In the genomic region with DNA sequence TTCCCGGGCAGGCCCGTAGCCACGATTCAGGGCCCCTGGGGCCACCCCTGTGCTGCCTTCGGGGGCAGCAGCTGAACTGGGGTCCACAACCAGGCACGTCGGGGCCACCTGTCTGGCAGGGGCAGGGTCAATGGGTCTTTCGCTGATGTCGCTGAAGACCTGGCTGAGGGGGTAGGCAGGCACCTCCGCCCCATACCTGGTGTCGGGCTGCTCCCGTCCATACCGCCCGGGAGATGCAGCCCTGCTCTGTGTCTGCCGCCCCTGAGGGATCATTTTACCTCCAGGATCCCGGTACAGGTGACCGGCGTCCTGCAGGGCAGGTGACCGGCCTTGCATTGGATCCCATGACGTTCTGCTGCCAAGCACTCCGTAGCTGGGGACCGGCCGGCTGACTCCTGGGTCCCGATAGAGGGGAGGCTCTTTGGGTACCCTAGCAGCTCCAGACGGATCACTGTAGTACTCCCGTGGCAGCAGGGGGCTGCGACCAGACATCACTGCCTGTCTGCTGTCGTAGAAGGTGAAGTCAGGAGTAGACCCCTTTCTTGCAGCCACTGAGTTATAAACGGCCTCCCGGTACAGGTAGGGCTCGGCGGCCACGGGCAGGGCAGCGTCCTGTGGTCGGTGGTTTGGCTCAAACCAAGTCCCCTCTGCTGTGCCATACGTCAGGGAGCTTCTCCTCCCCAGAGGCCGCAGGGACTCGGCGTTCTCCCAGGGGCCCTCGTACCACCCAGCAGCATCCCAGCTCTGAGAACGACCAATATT, we compare ENCODE assay signal across 19 cellular contexts.
DNase-seq lines count a peak whose midpoint lies in the region; TF ChIP-seq lines count a peak whose summit lies in the region.
"Had no signal": no experiment of that assay in that cellular context is flagged by ENCODE, and none has a peak within 500 bp of the region (broad histone marks: within the 10 kb centered on the region; RNA-seq: fewer than 3 reads in every experiment).

No MANE protein-coding gene starts in this region.

- H3K36me3 ChIP-seq in mesenchymal stem cell (ENCODE audit: control insufficient read depth in 1 of 2, insufficient read depth in 2 of 2, low read depth in 1 of 2, low read length in 2 of 2) (peaks cover 15 to 49% of the 10 kb centered on the region in 2 experiments), testis (ENCODE audit: low read depth, missing control alignments) (no peaks in the 10 kb centered on the region)

- no peak for TF ChIP-seq POLR2A in testis (IDR thresholded peaks at IDR 0.05)

- intact Hi-C loops in testis (cut with DNase I; ENCODE audit: low total_unique reads) = no loop called here

- peaks cover 0 to 3% (median 0%) of the 10 kb centered on the region in 5 experiments for H3K9me3 Mint-ChIP-seq in brain
- H3K9me3 Mint-ChIP-seq: CD4-positive, alpha-beta T cell had no signal

- H3K27ac Mint-ChIP-seq in brain = peak overlapping the region in 4 of 5 experiments; percentile 73 to 97 (median 90)
- H3K27ac Mint-ChIP-seq: CD4-positive, alpha-beta T cell had no signal

- peaks cover 62% of the 10 kb centered on the region for H3K79me1 ChIP-seq in mesenchymal stem cell (replicated peaks; ENCODE audit: low read length, poor library complexity, severe bottlenecking)

- no peak overlapping the region for H2BK5ac ChIP-seq in mesenchymal stem cell (ENCODE audit: low read depth, low read length, poor library complexity, severe bottlenecking)

- peak overlapping the region; percentile 7 for H4K91ac ChIP-seq in mesenchymal stem cell (ENCODE audit: low read length)

- H2AFZ ChIP-seq in mesenchymal stem cell (ENCODE audit: low read depth, low read length) = no peak overlapping the region

- H3K4me3 ChIP-seq in mesenchymal stem cell (ENCODE audit: insufficient read depth in 1 of 2, low read depth in 1 of 2, low read length in 2 of 2) (no peak overlapping the region), testis (no peak overlapping the region)

- no peaks in the 10 kb centered on the region for H3K27me3 ChIP-seq in mesenchymal stem cell (ENCODE audit: control insufficient read depth in 1 of 2, insufficient read depth in 1 of 2, low read length in 2 of 2)
- H3K27me3 ChIP-seq in testis = no peaks in the 10 kb centered on the region
- H3K27me3 ChIP-seq: BE2C had no signal

- H2BK15ac ChIP-seq in mesenchymal stem cell (ENCODE audit: low read depth, poor library complexity, severe bottlenecking) = no peak overlapping the region

- WGBS in mesenchymal stem cell = 97% methylated on average over 36 of the region's 40 CpGs
- WGBS in testis, 2 donors = 84 to 91% methylated on average over 8 to 40 of the region's 40 CpGs

- H3K4me2 ChIP-seq in mesenchymal stem cell (ENCODE audit: low read length, poor library complexity, severe bottlenecking) = no peak overlapping the region

- H3K4me1 Mint-ChIP-seq in brain = peaks cover 87% of the 10 kb centered on the region

- H3K9me3 ChIP-seq in mesenchymal stem cell (ENCODE audit: control insufficient read depth, low read length) (no peaks in the 10 kb centered on the region), testis (no peaks in the 10 kb centered on the region)
- H3K9me3 ChIP-seq: BE2C had no signal

- peak overlapping the region in 1 of 2 experiments; percentile 27 for H3K4ac ChIP-seq in mesenchymal stem cell (ENCODE audit: low read depth in 1 of 2, low read length in 2 of 2)

- H2BK120ac ChIP-seq in mesenchymal stem cell (ENCODE audit: low read depth, low read length) = no peak overlapping the region

- peak; percentile 28 for DNase-seq in NCI-H82 (lab: John Stamatoyannopoulos, UW)
- no peak for DNase-seq in NCI-H82 treated with DMSO at 0.1 percent for 48 hours (lab: John Stamatoyannopoulos, UW; ENCODE audit: unreplicated experiment)
- DNase-seq in mesenchymal stem cell = no peak
- no peak for DNase-seq in testis
- no peak for DNase-seq in NCI-H524 (lab: John Stamatoyannopoulos, UW)
- no peak for DNase-seq in middle frontal gyrus (ENCODE audit: extremely low spot score, low spot score)
- DNase-seq in putamen (ENCODE audit: low spot score) = no peak
- DNase-seq: BE2C; CD4-positive, alpha-beta T cell; EL; H9; NCI-H1417; NCI-H187 treated with DMSO at 0.1 percent for 48 hours; NCI-H345; NCI-H526 treated with DMSO at 0.1 percent for 48 hours; NK-92 treated with Interleukin-12 subunit alpha and Interleukin-12 subunit beta, amount 100 ng/mL, for 24 hours had no signal

- H3K4me3 Mint-ChIP-seq in brain = no peak overlapping the region
- H3K4me3 Mint-ChIP-seq: CD4-positive, alpha-beta T cell; H9 had no signal

- no peak overlapping the region for H2BK12ac ChIP-seq in mesenchymal stem cell (ENCODE audit: low read length in 2 of 2)

- no peak overlapping the region for H3K23ac ChIP-seq in mesenchymal stem cell (ENCODE audit: low read length in 2 of 2)

- no peak for TF ChIP-seq CTCF in brain (conservative IDR thresholded peaks at IDR 0.05)
- no peak for TF ChIP-seq CTCF in testis (IDR thresholded peaks at IDR 0.05)

- peak overlapping the region in 1 of 2 experiments; percentile 36 for H3K14ac ChIP-seq in mesenchymal stem cell (ENCODE audit: low read length in 2 of 2)

- no peak overlapping the region for H4K8ac ChIP-seq in mesenchymal stem cell (ENCODE audit: low read length)

- H3K9ac ChIP-seq in mesenchymal stem cell (ENCODE audit: low read length) = no peak overlapping the region

- H2AK5ac ChIP-seq in mesenchymal stem cell (ENCODE audit: low read length, severe bottlenecking) = no peak overlapping the region

- H3K27me3 Mint-ChIP-seq in brain = no peaks in the 10 kb centered on the region
- H3K27me3 Mint-ChIP-seq: CD4-positive, alpha-beta T cell had no signal

- H3K4me1 ChIP-seq in mesenchymal stem cell (ENCODE audit: control insufficient read depth, insufficient read depth, low read depth, low read length) (peaks cover 18% of the 10 kb centered on the region), testis (peaks cover 40% of the 10 kb centered on the region)

- no peak overlapping the region for H3K27ac ChIP-seq in mesenchymal stem cell (ENCODE audit: low read length, poor library complexity, severe bottlenecking)
- H3K27ac ChIP-seq in testis = peak overlapping the region; percentile 44 to 74
- H3K27ac ChIP-seq: 22Rv1, HL-60 had no signal

- H3K36me3 Mint-ChIP-seq in brain = peaks cover 35% of the 10 kb centered on the region

- H3K18ac ChIP-seq in mesenchymal stem cell (ENCODE audit: low read depth in 1 of 2, low read length in 2 of 2) = no peak overlapping the region
